21 cellular contexts compared by ENCODE assay signal in genomic region chr6:31710490-31711219, GRCh38. TPM values are rescaled to one million over a fixed set of nuclear protein-coding genes. Genes with fewer than 3 reads are reported as not detected.
DNase-seq lines count a peak whose midpoint lies in the region; ATAC-seq, FAIRE-seq and TF ChIP-seq lines count a peak whose summit lies in the region.
"Had no signal": no experiment of that assay in that cellular context is flagged by ENCODE, and none has a peak within 500 bp of the region (broad histone marks: within the 10 kb centered on the region; RNA-seq: fewer than 3 reads in every experiment).

No MANE protein-coding gene starts in this region.

- H2AFZ ChIP-seq in GM12878 (ENCODE audit: control insufficient read depth, low read depth, low read length) (no peak overlapping the region), neuronal stem cell (ENCODE audit: low read length) (no peak overlapping the region)
- H2AFZ ChIP-seq: GM23338 had no signal

- DNase-seq in activated CD4-positive, alpha-beta memory T cell treated with anti-CD3 and anti-CD28 coated beads, Interleukin-2, amount 10 ng/mL, durations not matched to agents 7 days and 5 days = no peak
- DNase-seq in activated CD4-positive, alpha-beta memory T cell treated with anti-CD3 and anti-CD28 coated beads for 36 hours = no peak
- DNase-seq in GM12878 (ENCODE audit: low read depth, low spot score) (no peak), neuronal stem cell (ENCODE audit: low spot score) (no peak), occipital lobe (lab: John Stamatoyannopoulos, UW) (no peak), DMS153 treated with DMSO at 0.1 percent for 48 hours (lab: John Stamatoyannopoulos, UW; ENCODE audit: unreplicated experiment) (no peak)
- DNase-seq: activated CD4-positive, alpha-beta T cell treated with anti-CD3 and anti-CD28 coated beads for 36 hours; COR-L47; kidney glomerular epithelial cell; NCI-H1694; NCI-H446 treated with DMSO at 0.1 percent for 48 hours; stimulated activated naive B cell treated with anti-CD40 and anti-IgM and Interleukin-4, amounts not matched to agents 10 μg/mL and 1 μg/mL and 100 μg/mL, for 72 hours; T1000 had no signal

- no peak overlapping the region for H2BK120ac ChIP-seq in neuronal stem cell (ENCODE audit: low read depth, low read length)

- H3K27ac ChIP-seq in GM12878 (ENCODE audit: control insufficient read depth, insufficient read depth) (no peak overlapping the region), neuronal stem cell (replicated peaks; ENCODE audit: low read length) (no peak overlapping the region)

- H3K4me3 Mint-ChIP-seq in activated CD4-positive, alpha-beta memory T cell treated with anti-CD3 and anti-CD28 coated beads, Interleukin-2, amount 10 ng/mL, durations not matched to agents 7 days and 5 days = peak overlapping the region; percentile 30
- H3K4me3 Mint-ChIP-seq in activated CD4-positive, alpha-beta memory T cell treated with anti-CD3 and anti-CD28 coated beads for 36 hours = no peak overlapping the region
- H3K4me3 Mint-ChIP-seq: activated CD4-positive, alpha-beta T cell treated with anti-CD3 and anti-CD28 coated beads for 36 hours; GM23338; stimulated activated naive B cell treated with anti-CD40 and anti-IgM and Interleukin-4, amounts not matched to agents 10 μg/mL and 1 μg/mL and 100 μg/mL, for 72 hours; type B pancreatic cell had no signal

- no peak overlapping the region for H2BK15ac ChIP-seq in neuronal stem cell (ENCODE audit: low read length)

- H3K18ac ChIP-seq in neuronal stem cell (ENCODE audit: low read length) = no peak overlapping the region

- H3K36me3 Mint-ChIP-seq in activated CD4-positive, alpha-beta memory T cell treated with anti-CD3 and anti-CD28 coated beads, Interleukin-2, amount 10 ng/mL, durations not matched to agents 7 days and 5 days (ENCODE audit: low read depth) = no peaks in the 10 kb centered on the region
- H3K36me3 Mint-ChIP-seq in activated CD4-positive, alpha-beta memory T cell treated with anti-CD3 and anti-CD28 coated beads for 36 hours = no peaks in the 10 kb centered on the region
- H3K36me3 Mint-ChIP-seq: activated naive CD4-positive, alpha-beta T cell treated with anti-CD3 and anti-CD28 coated beads, Interleukin-2, amount 50 U/mL, for 72 hours; stimulated activated naive B cell treated with anti-CD40 and anti-IgM and Interleukin-4, amounts not matched to agents 10 μg/mL and 1 μg/mL and 100 μg/mL, for 72 hours; type B pancreatic cell had no signal

- peak overlapping the region; percentile 38 for H3K23ac ChIP-seq in neuronal stem cell (ENCODE audit: low read depth, low read length, poor library complexity)

- CTCF ChIA-PET in activated CD4-positive, alpha-beta memory T cell treated with anti-CD3 and anti-CD28 coated beads, Interleukin-2, amount 10 ng/mL, durations not matched to agents 7 days and 5 days (lab: Charles Lee) = interaction anchor here (1.0 to 1.6 kb wide), 3 partner anchors 21 to 241 kb away, joined by 4 to 5 read pairs (median 4); no protein-coding TSS in a partner anchor
- CTCF ChIA-PET in activated CD4-positive, alpha-beta memory T cell treated with anti-CD3 and anti-CD28 coated beads for 36 hours (lab: Charles Lee) = interaction anchor here (1.0 kb wide), 1 partner anchor 21 kb away, joined by 3 read pairs; no protein-coding TSS in a partner anchor
- CTCF ChIA-PET in GM12878 (lab: Yijun Ruan, JAX) = interaction anchor here (1.7 to 2.9 kb wide), 2 partner anchors 28 to 59 kb away, joined by 3 to 14 read pairs; no protein-coding TSS in a partner anchor

- no peaks in the 10 kb centered on the region for H4K20me1 ChIP-seq in GM12878 (ENCODE audit: control insufficient read depth, insufficient read depth)

- peak overlapping the region; percentile 89 for H2AK5ac ChIP-seq in neuronal stem cell (ENCODE audit: low read depth, low read length)

- SMC1A ChIA-PET in GM12878 (lab: Charles Lee; ENCODE audit: uncharacterized antibody, unreplicated experiment) = no interaction called here

- no peak overlapping the region for H2BK12ac ChIP-seq in neuronal stem cell (ENCODE audit: low read length)

- in situ Hi-C loops in GM12878 (cut with MboI) = no loop called here

- H3K79me1 ChIP-seq in neuronal stem cell (ENCODE audit: low read depth, low read length) = no peaks in the 10 kb centered on the region

- RAD21 ChIA-PET in GM12878 (lab: Charles Lee; ENCODE audit: unreplicated experiment) = no interaction called here

- peaks cover 0 to 2% of the 10 kb centered on the region in 2 experiments; a peak in 3 of 4 replicates for H3K27me3 ChIP-seq in GM12878 (replicated peaks in 1 of 2; ENCODE audit: control insufficient read depth in 2 of 2, insufficient read depth in 2 of 2, low read length in 1 of 2)
- H3K27me3 ChIP-seq in neuronal stem cell (ENCODE audit: control insufficient read depth in 3 of 3, insufficient read depth in 3 of 3, low read depth in 1 of 3, low read length in 3 of 3) = peaks cover 0 to 4% (median 0%) of the 10 kb centered on the region in 3 experiments

- peak overlapping the region; percentile 39 for H4K91ac ChIP-seq in neuronal stem cell (ENCODE audit: low read depth, low read length, poor library complexity)

- H3K9me3 ChIP-seq in GM12878 (replicated peaks; ENCODE audit: control insufficient read depth, insufficient read depth, low read length) (no peaks in the 10 kb centered on the region), neuronal stem cell (replicated peaks in 1 of 2; ENCODE audit: control insufficient read depth in 2 of 2, insufficient read depth in 1 of 2, low read depth in 1 of 2, low read length in 2 of 2) (no peaks in the 10 kb centered on the region)

- POLR2A ChIA-PET in activated CD4-positive, alpha-beta memory T cell treated with anti-CD3 and anti-CD28 coated beads, Interleukin-2, amount 10 ng/mL, durations not matched to agents 7 days and 5 days (lab: Charles Lee) = interaction anchor here (0.6 to 2.7 kb wide), 12 partner anchors 8 to 128 kb away, joined by 3 to 9 read pairs (median 3); partner anchors contain the start of genes ABHD16A, CLIC1 and MSH5
- POLR2A ChIA-PET in activated CD4-positive, alpha-beta memory T cell treated with anti-CD3 and anti-CD28 coated beads for 36 hours (lab: Charles Lee) = no interaction called here
- POLR2A ChIA-PET in GM12878 (lab: Charles Lee) = no interaction called here

- no peak overlapping the region for H3K9ac ChIP-seq in GM12878 (ENCODE audit: control insufficient read depth, insufficient read depth, low read length)
- H3K9ac ChIP-seq in neuronal stem cell (ENCODE audit: low read depth, low read length, poor library complexity) = no peak overlapping the region

- H3K14ac ChIP-seq in neuronal stem cell (ENCODE audit: low read length) = no peak overlapping the region

- FAIRE-seq in GM12878 (lab: Jason Lieb, UNC) = no peak
- FAIRE-seq: A204.1, GM12892 had no signal

- H4K8ac ChIP-seq in neuronal stem cell (ENCODE audit: low read depth, low read length) = no peak overlapping the region

- H3K4me3 ChIP-seq in GM12878 (no peak overlapping the region), neuronal stem cell (ENCODE audit: low read length in 2 of 2) (no peak overlapping the region)
- H3K4me3 ChIP-seq: GM23338, smooth muscle cell had no signal

- no peak for TF ChIP-seq RAD21 in GM12878 (IDR thresholded peaks at IDR 0.05; ENCODE audit: insufficient read depth, low read depth, low read length)

- intact Hi-C loops in activated CD4-positive, alpha-beta memory T cell treated with anti-CD3 and anti-CD28 coated beads for 36 hours (cut with micrococcal nuclease) = no loop called here
- intact Hi-C loops in GM12878 (cut with micrococcal nuclease; ENCODE audit: unreplicated experiment) = no loop called here

- H3K4me2 ChIP-seq in GM12878 (ENCODE audit: control insufficient read depth, insufficient read depth) (no peak overlapping the region), neuronal stem cell (ENCODE audit: insufficient read depth, low read length, poor library complexity, severe bottlenecking) (no peak overlapping the region)
- H3K4me2 ChIP-seq: GM23338, smooth muscle cell had no signal

- TF ChIP-seq POLR2A in GM12878 (IDR thresholded peaks at IDR 0.05; ENCODE audit: low read depth, low read length) = no peak

- peaks cover 26% of the 10 kb centered on the region for H3K4me1 Mint-ChIP-seq in activated CD4-positive, alpha-beta memory T cell treated with anti-CD3 and anti-CD28 coated beads, Interleukin-2, amount 10 ng/mL, durations not matched to agents 7 days and 5 days
- peaks cover 2% of the 10 kb centered on the region for H3K4me1 Mint-ChIP-seq in activated CD4-positive, alpha-beta memory T cell treated with anti-CD3 and anti-CD28 coated beads for 36 hours (ENCODE audit: low read depth)

- H3K9me3 Mint-ChIP-seq in activated CD4-positive, alpha-beta memory T cell treated with anti-CD3 and anti-CD28 coated beads, Interleukin-2, amount 10 ng/mL, durations not matched to agents 7 days and 5 days = no peaks in the 10 kb centered on the region
- H3K9me3 Mint-ChIP-seq in activated CD4-positive, alpha-beta memory T cell treated with anti-CD3 and anti-CD28 coated beads for 36 hours = no peaks in the 10 kb centered on the region
- H3K9me3 Mint-ChIP-seq: activated naive CD4-positive, alpha-beta T cell treated with anti-CD3 and anti-CD28 coated beads, Interleukin-2, amount 50 U/mL, for 72 hours; GM23338; stimulated activated naive B cell treated with anti-CD40 and anti-IgM and Interleukin-4, amounts not matched to agents 10 μg/mL and 1 μg/mL and 100 μg/mL, for 72 hours; type B pancreatic cell had no signal

- no peak overlapping the region for H3K27ac Mint-ChIP-seq in activated CD4-positive, alpha-beta memory T cell treated with anti-CD3 and anti-CD28 coated beads, Interleukin-2, amount 10 ng/mL, durations not matched to agents 7 days and 5 days
- H3K27ac Mint-ChIP-seq in activated CD4-positive, alpha-beta memory T cell treated with anti-CD3 and anti-CD28 coated beads for 36 hours = no peak overlapping the region
- H3K27ac Mint-ChIP-seq: activated CD4-positive, alpha-beta T cell treated with anti-CD3 and anti-CD28 coated beads for 36 hours; GM23338; progenitor cell of endocrine pancreas; stimulated activated naive B cell treated with anti-CD40 and anti-IgM and Interleukin-4, amounts not matched to agents 10 μg/mL and 1 μg/mL and 100 μg/mL, for 72 hours had no signal

- peaks cover 13% of the 10 kb centered on the region for H3K27me3 Mint-ChIP-seq in activated CD4-positive, alpha-beta memory T cell treated with anti-CD3 and anti-CD28 coated beads, Interleukin-2, amount 10 ng/mL, durations not matched to agents 7 days and 5 days
- H3K27me3 Mint-ChIP-seq in activated CD4-positive, alpha-beta memory T cell treated with anti-CD3 and anti-CD28 coated beads for 36 hours = no peaks in the 10 kb centered on the region
- H3K27me3 Mint-ChIP-seq: activated CD4-positive, alpha-beta T cell treated with anti-CD3 and anti-CD28 coated beads for 36 hours; stimulated activated naive B cell treated with anti-CD40 and anti-IgM and Interleukin-4, amounts not matched to agents 10 μg/mL and 1 μg/mL and 100 μg/mL, for 72 hours; type B pancreatic cell had no signal

- 16% methylated on average over 6 of the region's 6 CpGs for WGBS in GM12878 (ENCODE audit: insufficient coverage, insufficient replicate concordance, low lambda C conversion rate, missing lambda C conversion rate)
- no CpG with 5 or more reads among the region's 6 CpGs for WGBS in neuronal stem cell (ENCODE audit: extremely low coverage in 2 of 2, insufficient read length in 2 of 2, insufficient replicate concordance in 1 of 2), 2 donors

- peak overlapping the region; percentile 59 for H2BK5ac ChIP-seq in neuronal stem cell (ENCODE audit: low read length)

- TF ChIP-seq EP300 in GM12878 (IDR thresholded peaks at IDR 0.05; ENCODE audit: borderline replicate concordance in 1 of 2, control insufficient read depth in 1 of 2, low read depth in 2 of 2, low read length in 2 of 2) = no peak

- peak; percentile 20; the same call in 2 of the 3 replicates for ATAC-seq in GM12878
- ATAC-seq: activated CD4-positive, alpha-beta T cell treated with anti-CD3 and anti-CD28 coated beads for 36 hours; GM23338; stimulated activated naive B cell treated with anti-CD40 and anti-IgM and Interleukin-4, amounts not matched to agents 10 μg/mL and 1 μg/mL and 100 μg/mL, for 72 hours had no signal

- no peaks in the 10 kb centered on the region for H3K79me2 ChIP-seq in GM12878 (ENCODE audit: control insufficient read depth, insufficient read depth, low read length)

- no peak for TF ChIP-seq CTCF in GM12878 (IDR thresholded peaks at IDR 0.05 in 2 of 3, conservative IDR thresholded peaks at IDR 0.05 in 1 of 3; ENCODE audit: control insufficient read depth in 2 of 3, extremely low read depth in 1 of 3, insufficient read depth in 1 of 3, low read depth in 3 of 3, low read length in 3 of 3)

- H3K36me3 ChIP-seq in GM12878 (ENCODE audit: control insufficient read depth in 2 of 2, insufficient read depth in 2 of 2, low read length in 1 of 2) (no peaks in the 10 kb centered on the region), neuronal stem cell (replicated peaks in 1 of 2; ENCODE audit: control insufficient read depth in 2 of 2, insufficient read depth in 2 of 2, low read length in 2 of 2) (no peaks in the 10 kb centered on the region)

- no TSS peak for BruUV-seq in GM12878 (replicated peaks; lab: Mats Ljungman, UMichigan)

- H3K4ac ChIP-seq in neuronal stem cell (ENCODE audit: low read length) = peak overlapping the region; percentile 10

- no peaks in the 10 kb centered on the region for H3K4me1 ChIP-seq in GM12878 (ENCODE audit: control insufficient read depth, insufficient read depth, low read length)
- peaks cover 13 to 17% of the 10 kb centered on the region in 2 donors for H3K4me1 ChIP-seq in neuronal stem cell (ENCODE audit: control insufficient read depth in 2 of 2, insufficient read depth in 1 of 2, low read depth in 1 of 2, low read length in 2 of 2)

RNA-seq across cellular contexts. Expression of gene LY6G6F, which starts 4.0 kb away (rescaled TPM):
- not detected for total RNA-seq in activated CD4-positive, alpha-beta memory T cell treated with anti-CD3 and anti-CD28 coated beads, Interleukin-2, amount 10 ng/mL, durations not matched to agents 7 days and 5 days
- total RNA-seq in activated CD4-positive, alpha-beta memory T cell treated with anti-CD3 and anti-CD28 coated beads for 36 hours = not detected
- total RNA-seq in GM12878 (2013; cell fraction: nucleolus; rRNA removed) = not detected in 2 replicates
- total RNA-seq in GM12878 (2014; rRNA removed) (not detected in 2 replicates), GM12878 (2014; rRNA removed; fragmentation: Illumina TruSeq; extraction: Trizol) (not detected in 2 replicates), GM12878 (2021) (not detected in 2 replicates), occipital lobe (not detected)
- not detected for polyA plus RNA-seq in GM12878 (2011; ENCODE audit: low read depth)
- polyA plus RNA-seq in GM12878 (2011; rRNA removed) (not detected in 2 replicates), GM12878 (2014; fragmentation: Illumina TruSeq; extraction: Trizol) (not detected in 2 replicates), GM12878 (2014; fragmentation: Nextera tagmentation; extraction: Ambion mirVana) (not detected), GM12878 (2014; rRNA removed) (not detected in 2 replicates), GM12878 (2016; fragmentation: Nextera tagmentation; extraction: Ambion mirVana) (not detected)
- polyA plus RNA-seq in GM12878 (2011; cell fraction: cytosol; rRNA removed) = not detected in 2 replicates
- polyA plus RNA-seq in GM12878 (2011; cell fraction: nucleus; rRNA removed) = not detected in 2 replicates
- not detected in 2 replicates for polyA plus RNA-seq in GM12878 (2012)
- polyA minus RNA-seq in GM12878 (2011; rRNA and poly(A)+ RNA removed) = not detected in 2 replicates
- not detected in 2 replicates for polyA minus RNA-seq in GM12878 (2011; cell fraction: cytosol; rRNA and poly(A)+ RNA removed)
- not detected in 2 replicates for polyA minus RNA-seq in GM12878 (2011; cell fraction: nucleus; rRNA and poly(A)+ RNA removed)
- not detected for polyA plus RNA-seq in neuronal stem cell (2013, experiment 1 of 2)
- polyA plus RNA-seq in neuronal stem cell (2013, experiment 2 of 2) = not detected
- total RNA-seq: activated CD4-positive, alpha-beta T cell treated with anti-CD3 and anti-CD28 coated beads for 36 hours; activated naive CD4-positive, alpha-beta T cell treated with anti-CD3 and anti-CD28 coated beads, Interleukin-2, amount 50 U/mL, for 72 hours; GM23338; progenitor cell of endocrine pancreas; SK-MEL-5; smooth muscle cell had no signal
- polyA plus RNA-seq: GM23338, smooth muscle cell had no signal

RNA-seq across cellular contexts. Expression of gene LY6G6D, which starts 4.5 kb away (rescaled TPM):
- not detected for total RNA-seq in activated CD4-positive, alpha-beta memory T cell treated with anti-CD3 and anti-CD28 coated beads, Interleukin-2, amount 10 ng/mL, durations not matched to agents 7 days and 5 days
- total RNA-seq in activated CD4-positive, alpha-beta memory T cell treated with anti-CD3 and anti-CD28 coated beads for 36 hours = not detected
- not detected in 2 replicates for total RNA-seq in GM12878 (2013; cell fraction: nucleolus; rRNA removed)
- total RNA-seq in GM12878 (2014; rRNA removed) = not detected in 2 replicates
- not detected in 2 replicates for total RNA-seq in GM12878 (2014; rRNA removed; fragmentation: Illumina TruSeq; extraction: Trizol)
- not detected in 2 replicates for total RNA-seq in GM12878 (2021)
- not detected for polyA plus RNA-seq in GM12878 (2011; ENCODE audit: low read depth)
- polyA plus RNA-seq in GM12878 (2011; rRNA removed) = not detected in 2 replicates
- polyA plus RNA-seq in GM12878 (2011; cell fraction: cytosol; rRNA removed) = not detected in 2 replicates
- polyA plus RNA-seq in GM12878 (2011; cell fraction: nucleus; rRNA removed) = not detected in 2 replicates
- not detected in 2 replicates for polyA plus RNA-seq in GM12878 (2012)
- polyA plus RNA-seq in GM12878 (2014; fragmentation: Illumina TruSeq; extraction: Trizol) = not detected in 2 replicates
- polyA plus RNA-seq in GM12878 (2014; fragmentation: Nextera tagmentation; extraction: Ambion mirVana) = not detected
- not detected in 2 replicates for polyA plus RNA-seq in GM12878 (2014; rRNA removed)
- polyA plus RNA-seq in GM12878 (2016; fragmentation: Nextera tagmentation; extraction: Ambion mirVana) = not detected
- polyA minus RNA-seq in GM12878 (2011; rRNA and poly(A)+ RNA removed) = not detected in 2 replicates
- polyA minus RNA-seq in GM12878 (2011; cell fraction: cytosol; rRNA and poly(A)+ RNA removed) = not detected in 2 replicates
- not detected in 2 replicates for polyA minus RNA-seq in GM12878 (2011; cell fraction: nucleus; rRNA and poly(A)+ RNA removed)
- not detected for polyA plus RNA-seq in neuronal stem cell (2013, experiment 1 of 2)
- not detected for polyA plus RNA-seq in neuronal stem cell (2013, experiment 2 of 2)
- total RNA-seq in occipital lobe = not detected
- total RNA-seq: activated CD4-positive, alpha-beta T cell treated with anti-CD3 and anti-CD28 coated beads for 36 hours; activated naive CD4-positive, alpha-beta T cell treated with anti-CD3 and anti-CD28 coated beads, Interleukin-2, amount 50 U/mL, for 72 hours; GM23338; progenitor cell of endocrine pancreas; SK-MEL-5; smooth muscle cell had no signal
- polyA plus RNA-seq: GM23338, smooth muscle cell had no signal

RNA-seq across cellular contexts. Expression of gene ABHD16A, which starts 7.5 kb away (rescaled TPM):
- 10 to 100 TPM; 53.1 to 55.0 TPM for total RNA-seq in activated CD4-positive, alpha-beta memory T cell treated with anti-CD3 and anti-CD28 coated beads, Interleukin-2, amount 10 ng/mL, durations not matched to agents 7 days and 5 days
- total RNA-seq in activated CD4-positive, alpha-beta memory T cell treated with anti-CD3 and anti-CD28 coated beads for 36 hours = 10 to 100 TPM; 29.1 to 29.6 TPM
- total RNA-seq in GM12878 (2013; cell fraction: nucleolus; rRNA removed) = 26.8 and 30.9 TPM in 2 replicates
- total RNA-seq in GM12878 (2014; rRNA removed) = 35.9 and 38.1 TPM in 2 replicates
- total RNA-seq in GM12878 (2014; rRNA removed; fragmentation: Illumina TruSeq; extraction: Trizol) = 20.7 and 21.8 TPM in 2 replicates
- total RNA-seq in GM12878 (2021) = 33.7 and 35.6 TPM in 2 replicates
- 10.1 TPM for polyA plus RNA-seq in GM12878 (2011; ENCODE audit: low read depth)
- polyA plus RNA-seq in GM12878 (2011; rRNA removed) = 26.1 and 32.1 TPM in 2 replicates
- polyA plus RNA-seq in GM12878 (2011; cell fraction: cytosol; rRNA removed) = 37.6 and 44.3 TPM in 2 replicates
- polyA plus RNA-seq in GM12878 (2011; cell fraction: nucleus; rRNA removed) = 142 and 150 TPM in 2 replicates
- 22.0 and 24.2 TPM in 2 replicates for polyA plus RNA-seq in GM12878 (2012)
- 16.3 and 20.4 TPM in 2 replicates for polyA plus RNA-seq in GM12878 (2014; fragmentation: Illumina TruSeq; extraction: Trizol)
- polyA plus RNA-seq in GM12878 (2014; fragmentation: Nextera tagmentation; extraction: Ambion mirVana) = 10 to 100 TPM in 1 of 2 experiments, 1 to 10 TPM in 1; 7.5 to 14.5 TPM
- polyA plus RNA-seq in GM12878 (2014; rRNA removed) = 35.6 and 39.5 TPM in 2 replicates
- 10 to 100 TPM; 41.5 to 43.0 TPM for polyA plus RNA-seq in GM12878 (2016; fragmentation: Nextera tagmentation; extraction: Ambion mirVana)
- polyA minus RNA-seq in GM12878 (2011; rRNA and poly(A)+ RNA removed) = 40.4 and 51.1 TPM in 2 replicates
- polyA minus RNA-seq in GM12878 (2011; cell fraction: cytosol; rRNA and poly(A)+ RNA removed) = 11.7 and 16.0 TPM in 2 replicates
- 30.1 and 41.5 TPM in 2 replicates for polyA minus RNA-seq in GM12878 (2011; cell fraction: nucleus; rRNA and poly(A)+ RNA removed)
- polyA plus RNA-seq in neuronal stem cell (2013, experiment 1 of 2) = 32.8 TPM
- 34.1 TPM for polyA plus RNA-seq in neuronal stem cell (2013, experiment 2 of 2)
- 48.2 TPM for total RNA-seq in occipital lobe

RNA-seq across cellular contexts. Expression of gene LY6G6C, which starts 10.9 kb away (rescaled TPM):
- total RNA-seq in activated CD4-positive, alpha-beta memory T cell treated with anti-CD3 and anti-CD28 coated beads, Interleukin-2, amount 10 ng/mL, durations not matched to agents 7 days and 5 days = not detected
- total RNA-seq in activated CD4-positive, alpha-beta memory T cell treated with anti-CD3 and anti-CD28 coated beads for 36 hours = not detected
- total RNA-seq in GM12878 (2013; cell fraction: nucleolus; rRNA removed) = not detected in 2 replicates
- total RNA-seq in GM12878 (2014; rRNA removed) = not detected in 2 replicates
- not detected in 2 replicates for total RNA-seq in GM12878 (2014; rRNA removed; fragmentation: Illumina TruSeq; extraction: Trizol)
- not detected in 2 replicates for total RNA-seq in GM12878 (2021)
- polyA plus RNA-seq in GM12878 (2011; ENCODE audit: low read depth) = not detected
- not detected in 2 replicates for polyA plus RNA-seq in GM12878 (2011; rRNA removed)
- 0.10 TPM in 1 of 2 replicates, not detected in the other for polyA plus RNA-seq in GM12878 (2011; cell fraction: cytosol; rRNA removed)
- polyA plus RNA-seq in GM12878 (2011; cell fraction: nucleus; rRNA removed) = 0.16 and 0.45 TPM in 2 replicates
- polyA plus RNA-seq in GM12878 (2012) = not detected in 2 replicates
- not detected in 2 replicates for polyA plus RNA-seq in GM12878 (2014; fragmentation: Illumina TruSeq; extraction: Trizol)
- not detected for polyA plus RNA-seq in GM12878 (2014; fragmentation: Nextera tagmentation; extraction: Ambion mirVana)
- not detected in 2 replicates for polyA plus RNA-seq in GM12878 (2014; rRNA removed)
- not detected for polyA plus RNA-seq in GM12878 (2016; fragmentation: Nextera tagmentation; extraction: Ambion mirVana)
- polyA minus RNA-seq in GM12878 (2011; rRNA and poly(A)+ RNA removed) = 0.21 TPM in 1 of 2 replicates, not detected in the other
- not detected in 2 replicates for polyA minus RNA-seq in GM12878 (2011; cell fraction: cytosol; rRNA and poly(A)+ RNA removed)
- not detected in 2 replicates for polyA minus RNA-seq in GM12878 (2011; cell fraction: nucleus; rRNA and poly(A)+ RNA removed)
- 0.57 TPM for polyA plus RNA-seq in neuronal stem cell (2013, experiment 1 of 2)
- 0.66 TPM for polyA plus RNA-seq in neuronal stem cell (2013, experiment 2 of 2)
- total RNA-seq in occipital lobe = 0.31 TPM
- total RNA-seq: activated CD4-positive, alpha-beta T cell treated with anti-CD3 and anti-CD28 coated beads for 36 hours; activated naive CD4-positive, alpha-beta T cell treated with anti-CD3 and anti-CD28 coated beads, Interleukin-2, amount 50 U/mL, for 72 hours; GM23338; SK-MEL-5 had no signal
- polyA plus RNA-seq: GM23338 had no signal

RNA-seq across cellular contexts. Expression of gene MPIG6B, which starts 12.5 kb away (rescaled TPM):
- not detected for total RNA-seq in activated CD4-positive, alpha-beta memory T cell treated with anti-CD3 and anti-CD28 coated beads, Interleukin-2, amount 10 ng/mL, durations not matched to agents 7 days and 5 days
- not detected for total RNA-seq in activated CD4-positive, alpha-beta memory T cell treated with anti-CD3 and anti-CD28 coated beads for 36 hours
- total RNA-seq in GM12878 (2013; cell fraction: nucleolus; rRNA removed) = not detected in 2 replicates
- not detected in 2 replicates for total RNA-seq in GM12878 (2014; rRNA removed)
- not detected in 2 replicates for total RNA-seq in GM12878 (2014; rRNA removed; fragmentation: Illumina TruSeq; extraction: Trizol)
- not detected in 2 replicates for total RNA-seq in GM12878 (2021)
- polyA plus RNA-seq in GM12878 (2011; ENCODE audit: low read depth) = not detected
- not detected in 2 replicates for polyA plus RNA-seq in GM12878 (2011; rRNA removed)
- polyA plus RNA-seq in GM12878 (2011; cell fraction: cytosol; rRNA removed) = not detected in 2 replicates
- not detected in 2 replicates for polyA plus RNA-seq in GM12878 (2011; cell fraction: nucleus; rRNA removed)
- polyA plus RNA-seq in GM12878 (2012) = 0.09 TPM in 1 of 2 replicates, not detected in the other
- not detected in 2 replicates for polyA plus RNA-seq in GM12878 (2014; fragmentation: Illumina TruSeq; extraction: Trizol)
- polyA plus RNA-seq in GM12878 (2014; fragmentation: Nextera tagmentation; extraction: Ambion mirVana) = not detected
- polyA plus RNA-seq in GM12878 (2014; rRNA removed) = not detected in 2 replicates
- polyA plus RNA-seq in GM12878 (2016; fragmentation: Nextera tagmentation; extraction: Ambion mirVana) = not detected
- not detected in 2 replicates for polyA minus RNA-seq in GM12878 (2011; rRNA and poly(A)+ RNA removed)
- not detected in 2 replicates for polyA minus RNA-seq in GM12878 (2011; cell fraction: cytosol; rRNA and poly(A)+ RNA removed)
- not detected in 2 replicates for polyA minus RNA-seq in GM12878 (2011; cell fraction: nucleus; rRNA and poly(A)+ RNA removed)
- polyA plus RNA-seq in neuronal stem cell (2013, experiment 1 of 2) = not detected
- polyA plus RNA-seq in neuronal stem cell (2013, experiment 2 of 2) = not detected
- total RNA-seq in occipital lobe = not detected
- total RNA-seq: activated CD4-positive, alpha-beta T cell treated with anti-CD3 and anti-CD28 coated beads for 36 hours; activated naive CD4-positive, alpha-beta T cell treated with anti-CD3 and anti-CD28 coated beads, Interleukin-2, amount 50 U/mL, for 72 hours; GM23338; progenitor cell of endocrine pancreas; SK-MEL-5; smooth muscle cell had no signal
- polyA plus RNA-seq: smooth muscle cell had no signal
